ENCODE assay signal across 9 cellular contexts in the genomic region with DNA sequence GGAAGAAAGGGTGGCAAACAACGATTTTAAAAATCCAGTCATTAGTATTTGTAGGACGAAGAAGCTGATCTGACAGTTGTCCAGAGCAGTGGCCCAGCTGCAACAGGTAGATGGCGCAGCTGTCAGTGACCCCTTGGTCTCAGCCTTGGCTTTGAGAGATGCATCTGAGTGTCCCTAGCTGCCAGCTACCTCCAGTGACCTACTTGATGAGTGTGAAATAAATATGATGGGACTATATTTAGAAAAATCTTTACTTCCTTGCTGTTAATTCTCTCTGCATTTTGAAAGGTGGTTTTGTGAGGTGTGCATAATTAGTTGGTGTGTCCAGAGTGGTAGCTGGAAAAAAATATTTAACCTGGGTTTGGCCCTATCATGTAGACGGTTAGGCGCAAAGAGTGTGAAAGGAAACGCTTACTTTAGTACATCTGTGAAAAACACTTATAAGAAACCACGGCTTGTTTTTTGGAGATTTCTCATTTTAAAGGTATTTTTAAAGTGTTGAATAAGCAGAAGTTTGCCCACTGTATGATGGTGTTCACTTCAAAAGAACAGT. TPM values are rescaled to one million over a fixed set of nuclear protein-coding genes. Genes with fewer than 3 reads are reported as not detected.
DNase-seq lines count a peak whose midpoint lies in the region; ATAC-seq and TF ChIP-seq lines count a peak whose summit lies in the region.
"Had no signal": no experiment of that assay in that cellular context is flagged by ENCODE, and none has a peak within 500 bp of the region (broad histone marks: within the 10 kb centered on the region; RNA-seq: fewer than 3 reads in every experiment).

No MANE protein-coding gene starts in this region.

- H2AK9ac ChIP-seq in IMR-90 (replicated peaks; ENCODE audit: low read depth, low read length, poor library complexity), result peak overlapping the region; percentile 62

- H3K27me3 Mint-ChIP-seq in T-helper 2 cell treated with Interferon-gamma antibody and Interleukin-4, amounts not matched to agents 5 μg/mL and 100 μg/mL, for 36 hours (ENCODE audit: low read depth), result peaks cover 13% of the 10 kb centered on the region

- H3K4me2 ChIP-seq in IMR-90 (ENCODE audit: low read depth, low read length) (peak overlapping the region; percentile 79), fibroblast of lung (ENCODE audit: extremely low read depth, insufficient read depth, low read length) (peak overlapping the region; percentile 75)

- dilution Hi-C loops in IMR-90 (cut with HindIII; ENCODE audit: low sequenced_read_pairs, unreplicated experiment), result no loop called here

- H2BK15ac ChIP-seq in IMR-90 (ENCODE audit: low read depth, low read length), result no peak overlapping the region

- H3K4me3 ChIP-seq in IMR-90 (ENCODE audit: insufficient read depth, low read depth, low read length) (peak overlapping the region; percentile 86), fibroblast of lung (replicated peaks in 1 of 4; ENCODE audit: control extremely low read depth in 1 of 4, insufficient read depth in 1 of 4, low read depth in 3 of 4, low read length in 4 of 4) (peak overlapping the region; percentile 59 to 88 (median 75))

- peaks cover 3% of the 10 kb centered on the region; the same call in 1 of the 2 replicates for H3K9me1 ChIP-seq in IMR-90 (ENCODE audit: insufficient read depth, low read length)

- in situ Hi-C loops in IMR-90 (cut with MboI; ENCODE audit: low sequenced_read_pairs), result no loop called here

- peak overlapping the region; percentile 12; the same call in 1 of the 2 replicates for H3K56ac ChIP-seq in IMR-90 (ENCODE audit: extremely low read depth, insufficient read depth, low read length)

- no TSS peak for BruUV-seq in IMR-90 (replicated peaks; lab: Mats Ljungman, UMichigan)

- H3K14ac ChIP-seq in IMR-90 (replicated peaks; ENCODE audit: low read depth, low read length), result peak overlapping the region; percentile 44

- H4K20me1 ChIP-seq in IMR-90 (ENCODE audit: insufficient read depth, low read length), result no peaks in the 10 kb centered on the region
- H4K20me1 ChIP-seq in fibroblast of lung (ENCODE audit: control insufficient read depth, extremely low read depth, insufficient read depth, low read length), result no peaks in the 10 kb centered on the region

- peak overlapping the region; percentile 34 for H2BK5ac ChIP-seq in IMR-90 (ENCODE audit: low read depth, low read length, poor library complexity, severe bottlenecking)

- CTCF ChIA-PET in IMR-90 (lab: Yijun Ruan, JAX), result interaction anchor here (0.6 to 3.0 kb wide), 8 partner anchors 8 to 89 kb away, joined by 3 to 9 read pairs (median 4); partner anchors contain the start of gene HIBCH

- peak overlapping the region; percentile 47 for H3K27ac Mint-ChIP-seq in T-helper 2 cell treated with Interferon-gamma antibody and Interleukin-4, amounts not matched to agents 5 μg/mL and 100 μg/mL, for 36 hours

- peak; percentile 77 for ATAC-seq in GM21825 (IDR thresholded peaks at IDR 0.05; ENCODE audit: unreplicated experiment)
- peak; percentile 40 for ATAC-seq in IMR-90 (ENCODE audit: low read depth)

- peak overlapping the region; percentile 0; the same call in 1 of the 2 replicates for H3K18ac ChIP-seq in IMR-90 (ENCODE audit: low read depth, low read length)

- peak overlapping the region; percentile 78 for H3K9ac ChIP-seq in IMR-90 (ENCODE audit: low read depth, low read length)
- H3K9ac ChIP-seq in fibroblast of lung (ENCODE audit: insufficient read depth, low read length), result peak overlapping the region; percentile 86

- TF ChIP-seq RAD21 in IMR-90 (IDR thresholded peaks at IDR 0.05; ENCODE audit: low read length), result no peak; the same call in 1 of the 2 replicates

- peaks cover 21% of the 10 kb centered on the region for H3K4me1 Mint-ChIP-seq in T-helper 2 cell treated with Interferon-gamma antibody and Interleukin-4, amounts not matched to agents 5 μg/mL and 100 μg/mL, for 36 hours (ENCODE audit: low read depth)

- 0 out of 2 replicates have a peak overlapping the region, but pooled peaks have one; percentile 5 for H4K5ac ChIP-seq in IMR-90 (ENCODE audit: low read depth, low read length)

- H2AFZ ChIP-seq in IMR-90 (replicated peaks; ENCODE audit: low read length, poor library complexity) (peak overlapping the region; percentile 97), fibroblast of lung (ENCODE audit: low read length) (peak overlapping the region; percentile 81)

- H3K4ac ChIP-seq in IMR-90 (ENCODE audit: low read depth, low read length), result no peak overlapping the region

- intact Hi-C loops in IMR-90 (cut with micrococcal nuclease), result no loop called here

- peak overlapping the region; percentile 86 for H3K4me3 Mint-ChIP-seq in T-helper 2 cell treated with Interferon-gamma antibody and Interleukin-4, amounts not matched to agents 5 μg/mL and 100 μg/mL, for 36 hours

- peak overlapping the region; percentile 7; the same call in 1 of the 2 replicates for H2BK120ac ChIP-seq in IMR-90 (ENCODE audit: low read depth, low read length)

- peaks cover 0 to 29% of the 10 kb centered on the region in 2 experiments for H3K79me1 ChIP-seq in IMR-90 (ENCODE audit: low read depth in 1 of 2, low read length in 2 of 2)

- no peak overlapping the region for H2AK5ac ChIP-seq in IMR-90 (ENCODE audit: low read depth, low read length)

- H3K9me3 ChIP-seq in IMR-90 (ENCODE audit: control insufficient read depth, insufficient read depth, low read length), result no peaks in the 10 kb centered on the region
- H3K9me3 ChIP-seq in fibroblast of lung (ENCODE audit: control insufficient read depth, insufficient read depth, low read depth, low read length), result no peaks in the 10 kb centered on the region

- POLR2A ChIA-PET in IMR-90 (lab: Charles Lee; ENCODE audit: unreplicated experiment), result no interaction called here

- peak overlapping the region; percentile 55; the same call in 1 of the 2 replicates for H3K23ac ChIP-seq in IMR-90 (ENCODE audit: low read depth, low read length)

- no peak for TF ChIP-seq POLR2A in IMR-90 (IDR thresholded peaks at IDR 0.05; ENCODE audit: low read depth, low read length)

- H2BK20ac ChIP-seq in IMR-90 (ENCODE audit: low read depth, low read length), result no peak overlapping the region

- no peaks in the 10 kb centered on the region for H3K36me3 ChIP-seq in IMR-90 (ENCODE audit: control insufficient read depth, insufficient read depth, low read length)
- no peaks in the 10 kb centered on the region for H3K36me3 ChIP-seq in fibroblast of lung (ENCODE audit: control insufficient read depth, insufficient read depth, low read length)

- peak overlapping the region; percentile 77 for H3K27ac ChIP-seq in IMR-90 (ENCODE audit: insufficient read depth, low read length)
- H3K27ac ChIP-seq in fibroblast of lung (ENCODE audit: insufficient read depth, low read length), result peak overlapping the region; percentile 87

- peak; percentile 17 to 66 for DNase-seq in NCI-H2081 (lab: John Stamatoyannopoulos, UW)
- DNase-seq in NCI-H2081 treated with DMSO at 0.1 percent for 48 hours (lab: John Stamatoyannopoulos, UW), result no peak
- no peak for DNase-seq in IMR-90
- DNase-seq in T-helper 2 cell treated with Interferon-gamma antibody and Interleukin-4, amounts not matched to agents 5 μg/mL and 100 μg/mL, for 36 hours (ENCODE audit: low spot score), result no peak
- DNase-seq in fibroblast of lung (ENCODE audit: low read depth in 2 of 2), result peak; percentile 23 to 28
- DNase-seq in myocyte (ENCODE audit: low read depth), result peak; percentile 58
- DNase-seq in NAMALWA (ENCODE audit: low spot score), result no peak
- DNase-seq: DND-41 had no signal

- peak overlapping the region in 1 of 2 experiments; percentile 37; a peak in 1 of 4 replicates for H4K8ac ChIP-seq in IMR-90 (ENCODE audit: low read depth in 2 of 2, low read length in 2 of 2)

- no peak for TF ChIP-seq CTCF in IMR-90 (conservative IDR thresholded peaks at IDR 0.05; ENCODE audit: low read depth, low read length)
- TF ChIP-seq CTCF in fibroblast of lung (conservative IDR thresholded peaks at IDR 0.05 in 1 of 2, IDR thresholded peaks at IDR 0.05 in 1 of 2; ENCODE audit: low read depth in 1 of 2, low read length in 2 of 2), result peak in 1 of 2 donors; percentile 20

- WGBS in IMR-90 (ENCODE audit: extremely low coverage in 2 of 2, insufficient read length in 1 of 2), 2 experiments, result 0% methylated on average over 2 of the region's 7 CpGs; no CpG with 5 or more reads in 1 of the 2 experiments

- H3K27me3 ChIP-seq in IMR-90 (ENCODE audit: control insufficient read depth, insufficient read depth, low read length), result no peaks in the 10 kb centered on the region
- H3K27me3 ChIP-seq in fibroblast of lung (ENCODE audit: control insufficient read depth, insufficient read depth, low read length), result no peaks in the 10 kb centered on the region

- no peaks in the 10 kb centered on the region for H3K9me3 Mint-ChIP-seq in T-helper 2 cell treated with Interferon-gamma antibody and Interleukin-4, amounts not matched to agents 5 μg/mL and 100 μg/mL, for 36 hours

- H3K4me1 ChIP-seq in IMR-90 (ENCODE audit: control insufficient read depth, insufficient read depth, low read length) (no peaks in the 10 kb centered on the region), fibroblast of lung (ENCODE audit: control insufficient read depth, extremely low read depth, insufficient read depth, low read length) (no peaks in the 10 kb centered on the region)

- H3K79me2 ChIP-seq in fibroblast of lung (ENCODE audit: control insufficient read depth, insufficient read depth, low read length), result peaks cover 25% of the 10 kb centered on the region

- H3K36me3 Mint-ChIP-seq in T-helper 2 cell treated with Interferon-gamma antibody and Interleukin-4, amounts not matched to agents 5 μg/mL and 100 μg/mL, for 36 hours (ENCODE audit: low read depth), result no peaks in the 10 kb centered on the region

- no peak overlapping the region for H4K91ac ChIP-seq in IMR-90 (ENCODE audit: insufficient read depth, low read depth, low read length)

RNA-seq across cellular contexts. Expression of gene INPP1, which starts 1.0 kb away (rescaled TPM):
- total RNA-seq in IMR-90 (2012; rRNA removed) (3.6 and 4.1 TPM in 2 replicates), fibroblast of lung (13.4 and 14.0 TPM in 2 replicates), myocyte (18.7 and 19.6 TPM in 2 replicates)
- polyA plus RNA-seq in IMR-90 (2012; rRNA removed) (10.1 and 10.7 TPM in 2 replicates), fibroblast of lung (16.4 and 17.6 TPM in 2 replicates)
- 3.0 and 5.1 TPM in 2 replicates for polyA plus RNA-seq in IMR-90 (2012; cell fraction: cytosol; rRNA removed)
- polyA plus RNA-seq in IMR-90 (2012; cell fraction: nucleus; rRNA removed; ENCODE audit: low replicate concordance), result 6.9 and 28.7 TPM in 2 replicates
- 21.2 and 28.7 TPM in 2 replicates for polyA plus RNA-seq in fibroblast of lung (2012)
- polyA minus RNA-seq in fibroblast of lung (ENCODE audit: low replicate concordance), result 1.7 and 10.3 TPM in 2 replicates
- 22.5 TPM for polyA plus RNA-seq in myocyte (2012)

RNA-seq across cellular contexts. Expression of gene HIBCH, which starts 24.7 kb away (rescaled TPM):
- total RNA-seq in IMR-90 (2012; rRNA removed), result 8.8 and 15.6 TPM in 2 replicates
- polyA plus RNA-seq in IMR-90 (2012; rRNA removed), result 8.3 and 11.9 TPM in 2 replicates
- polyA plus RNA-seq in IMR-90 (2012; cell fraction: cytosol; rRNA removed), result 1.2 and 1.7 TPM in 2 replicates
- polyA plus RNA-seq in IMR-90 (2012; cell fraction: nucleus; rRNA removed; ENCODE audit: low replicate concordance), result 1.0 and 10.0 TPM in 2 replicates
- total RNA-seq in fibroblast of lung, result 16.2 and 19.2 TPM in 2 replicates
- 13.4 and 14.9 TPM in 2 replicates for polyA plus RNA-seq in fibroblast of lung
- polyA plus RNA-seq in fibroblast of lung (2012), result 14.1 and 15.0 TPM in 2 replicates
- polyA minus RNA-seq in fibroblast of lung (ENCODE audit: low replicate concordance), result 0.30 TPM in 1 of 2 replicates, not detected in the other
- 11.1 and 13.6 TPM in 2 replicates for total RNA-seq in myocyte
- polyA plus RNA-seq in myocyte (2012), result 17.8 TPM

Comparison
In these comparisons a context has a peak if more than half of its experiments do, and no peak if none do; other contexts are left out.
1. DNase-seq: peak in NCI-H2081 (2 of 2), fibroblast of lung (2 of 2) and myocyte (single experiment); none in NCI-H2081 treated with DMSO at 0.1 percent for 48 hours (single experiment), IMR-90 (single experiment), T-helper 2 cell treated with Interferon-gamma antibody and Interleukin-4, amounts not matched to agents 5 μg/mL and 100 μg/mL, for 36 hours (single experiment) and NAMALWA (single experiment).